Comparison of ENCODE assay signal across 8 cellular contexts in the genomic region with DNA sequence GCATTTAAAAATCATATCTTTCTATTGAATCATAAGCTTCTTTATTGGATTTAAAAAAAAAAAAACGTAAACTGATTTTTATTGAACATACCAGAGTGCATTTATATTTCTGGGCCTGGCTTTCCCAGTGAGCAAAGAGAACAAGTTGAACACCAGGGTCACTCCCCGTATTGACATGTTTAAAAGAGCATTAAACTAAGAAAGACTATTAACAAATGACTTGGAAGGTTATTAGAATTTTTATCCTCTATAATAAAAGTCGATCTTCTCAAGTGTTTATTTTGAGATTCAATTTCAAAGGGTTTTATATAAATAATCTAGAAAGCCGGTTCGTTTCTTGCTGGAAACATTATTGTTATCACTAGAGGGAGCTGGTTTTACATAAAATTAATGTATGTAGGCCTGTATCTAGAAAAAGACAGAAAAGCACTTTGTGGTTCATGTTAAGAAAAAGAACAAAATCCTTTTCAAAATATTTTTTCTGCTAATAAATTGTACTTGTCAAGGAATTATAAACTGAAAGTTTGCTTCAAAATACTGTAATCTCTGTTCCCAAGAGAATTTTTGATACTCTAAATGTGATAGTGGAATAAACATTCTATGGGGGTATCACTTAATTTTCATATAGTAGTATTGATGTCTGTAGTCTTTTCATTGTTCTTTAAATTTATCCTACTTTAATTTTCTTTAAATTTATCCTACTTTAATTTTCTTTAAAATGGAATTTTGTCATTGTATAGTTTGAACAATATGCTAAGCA.
DNase-seq lines count a peak whose midpoint lies in the region; ATAC-seq, FAIRE-seq and TF ChIP-seq lines count a peak whose summit lies in the region.

No MANE protein-coding gene starts in this region.

- no peaks in the 10 kb centered on the region for H3K36me3 ChIP-seq in astrocyte (ENCODE audit: insufficient read depth, low read length)

- H3K4me2 ChIP-seq in astrocyte (ENCODE audit: low read length) = no peak overlapping the region

- DNase-seq in EH (ENCODE audit: low read depth) (peak; percentile 49), NCI-H1048 (lab: John Stamatoyannopoulos, UW) (peak; percentile 34), astrocyte (ENCODE audit: low read depth) (peak; percentile 8), mesothelial cell of epicardium (ENCODE audit: low spot score in 2 of 2, unreplicated experiment in 2 of 2) (no peak), GM12891 (ENCODE audit: insufficient read length, low spot score) (no peak)
- no peak for DNase-seq in activated T-cell treated with anti-CD3 and anti-CD28 coated beads, Interleukin-2, amount 50 U/mL, for 72 hours

- H3K4me3 Mint-ChIP-seq in astrocyte (ENCODE audit: unreplicated experiment) = no peak overlapping the region
- H3K4me3 Mint-ChIP-seq in mesothelial cell of epicardium = no peak overlapping the region
- no peak overlapping the region for H3K4me3 Mint-ChIP-seq in activated T-cell treated with anti-CD3 and anti-CD28 coated beads, Interleukin-2, amount 50 U/mL, for 72 hours

- FAIRE-seq in astrocyte (lab: Jason Lieb, UNC) (no peak), GM12891 (lab: Jason Lieb, UNC) (no peak)

- TF ChIP-seq CTCF in astrocyte (IDR thresholded peaks at IDR 0.05; ENCODE audit: insufficient read depth, low read depth, low read length) (peak; percentile 45), mesothelial cell of epicardium (IDR thresholded peaks at IDR 0.05; ENCODE audit: unreplicated experiment) (peak; percentile 50)

- no peak for ATAC-seq in GM18873 (IDR thresholded peaks at IDR 0.05; ENCODE audit: low FRiP score, unreplicated experiment)
- ATAC-seq in GM19328 (IDR thresholded peaks at IDR 0.05; ENCODE audit: unreplicated experiment) = no peak
- no peak for ATAC-seq in activated T-cell treated with anti-CD3 and anti-CD28 coated beads, Interleukin-2, amount 50 U/mL, for 72 hours (replicated peaks in 1 of 2)

- no peak for TF ChIP-seq POLR2A in GM12891 (IDR thresholded peaks at IDR 0.05; ENCODE audit: low read depth, low read length)

- no peaks in the 10 kb centered on the region for H4K20me1 ChIP-seq in astrocyte (ENCODE audit: insufficient read depth, low read length)

- no peak overlapping the region for H3K9ac ChIP-seq in astrocyte (ENCODE audit: low read length)

- H3K4me1 ChIP-seq in astrocyte (ENCODE audit: insufficient read depth, low read length) = no peaks in the 10 kb centered on the region

- no peaks in the 10 kb centered on the region for H3K79me2 ChIP-seq in astrocyte (ENCODE audit: insufficient read depth, low read length)

- no peak overlapping the region for H2AFZ ChIP-seq in astrocyte (ENCODE audit: low read depth, low read length)

- no peak overlapping the region for H3K27ac ChIP-seq in astrocyte (ENCODE audit: low read depth, low read length)

- H3K9me3 Mint-ChIP-seq in astrocyte (ENCODE audit: unreplicated experiment) (no peaks in the 10 kb centered on the region), mesothelial cell of epicardium (peaks cover 4% of the 10 kb centered on the region)
- H3K9me3 Mint-ChIP-seq in activated T-cell treated with anti-CD3 and anti-CD28 coated beads, Interleukin-2, amount 50 U/mL, for 72 hours = no peaks in the 10 kb centered on the region

- no peaks in the 10 kb centered on the region for H3K36me3 Mint-ChIP-seq in astrocyte (ENCODE audit: low read depth, unreplicated experiment)
- no peaks in the 10 kb centered on the region for H3K36me3 Mint-ChIP-seq in mesothelial cell of epicardium
- H3K36me3 Mint-ChIP-seq in activated T-cell treated with anti-CD3 and anti-CD28 coated beads, Interleukin-2, amount 50 U/mL, for 72 hours (ENCODE audit: insufficient read depth in 2 of 2) = no peaks in the 10 kb centered on the region

- H3K4me1 Mint-ChIP-seq in astrocyte (ENCODE audit: low read depth, unreplicated experiment) (peaks cover 6% of the 10 kb centered on the region), mesothelial cell of epicardium (no peaks in the 10 kb centered on the region)
- H3K4me1 Mint-ChIP-seq in activated T-cell treated with anti-CD3 and anti-CD28 coated beads, Interleukin-2, amount 50 U/mL, for 72 hours (ENCODE audit: low read depth) = no peaks in the 10 kb centered on the region

- H3K27me3 Mint-ChIP-seq in astrocyte (ENCODE audit: low read depth, unreplicated experiment) = no peaks in the 10 kb centered on the region
- H3K27me3 Mint-ChIP-seq in mesothelial cell of epicardium (ENCODE audit: low read depth) = no peaks in the 10 kb centered on the region
- no peaks in the 10 kb centered on the region for H3K27me3 Mint-ChIP-seq in activated T-cell treated with anti-CD3 and anti-CD28 coated beads, Interleukin-2, amount 50 U/mL, for 72 hours (ENCODE audit: low read depth)

- no peaks in the 10 kb centered on the region for H3K9me3 ChIP-seq in astrocyte (ENCODE audit: insufficient read depth, low read depth, low read length)

- no peak overlapping the region for H3K4me3 ChIP-seq in astrocyte (ENCODE audit: insufficient read depth, low read depth, low read length)

- H3K27me3 ChIP-seq in astrocyte (ENCODE audit: insufficient read depth, low read length) = no peaks in the 10 kb centered on the region

- H3K27ac Mint-ChIP-seq in astrocyte (ENCODE audit: unreplicated experiment) (no peak overlapping the region), mesothelial cell of epicardium (no peak overlapping the region)
- no peak overlapping the region for H3K27ac Mint-ChIP-seq in activated T-cell treated with anti-CD3 and anti-CD28 coated beads, Interleukin-2, amount 50 U/mL, for 72 hours

TF ChIP-seq in GM12891, 5 proteins besides CTCF, POLR2A, EP300 and RAD21:
- TF ChIP-seq TAF1 (IDR thresholded peaks at IDR 0.05; ENCODE audit: low read depth, low read length) (no peak), PAX5 (IDR thresholded peaks at IDR 0.05; ENCODE audit: insufficient read depth, low read length, severe bottlenecking) (no peak), POLR2AphosphoS5 (IDR thresholded peaks at IDR 0.05; ENCODE audit: low read depth, low read length) (no peak), POU2F2 (IDR thresholded peaks at IDR 0.05; ENCODE audit: low read depth, low read length) (no peak), SPI1 (IDR thresholded peaks at IDR 0.05; ENCODE audit: low read depth, low read length) (no peak)

Comparison
In these comparisons a context has a peak if more than half of its experiments do, and no peak if none do; other contexts are left out.
1. DNase-seq: peak in EH (single experiment), NCI-H1048 (single experiment) and astrocyte (single experiment); none in mesothelial cell of epicardium (0 of 2), GM12891 (single experiment) and activated T-cell treated with anti-CD3 and anti-CD28 coated beads, Interleukin-2, amount 50 U/mL, for 72 hours (0 of 2).